ENCODE assay signal across 23 cellular contexts in genomic region chr12:71744522-71745300, GRCh38. TPM values are rescaled to one million over a fixed set of nuclear protein-coding genes. Genes with fewer than 3 reads are reported as not detected.
DNase-seq lines count a peak whose midpoint lies in the region; ATAC-seq, FAIRE-seq and TF ChIP-seq lines count a peak whose summit lies in the region.
"Had no signal": no experiment of that assay in that cellular context is flagged by ENCODE, and none has a peak within 500 bp of the region (broad histone marks: within the 10 kb centered on the region; RNA-seq: fewer than 3 reads in every experiment).

No MANE protein-coding gene starts in this region.

- no peaks in the 10 kb centered on the region for H3K36me3 Mint-ChIP-seq in astrocyte (ENCODE audit: low read depth, unreplicated experiment)
- H3K36me3 Mint-ChIP-seq: CD4-positive, alpha-beta memory T cell had no signal

- in situ Hi-C loops in GM23248 (cut with MboI): loop anchor here (25.0 kb wide), 1 partner anchor 332 kb away; no protein-coding TSS in a partner anchor

- CTCF ChIA-PET in PC-9 (lab: Charles Lee): no interaction called here

- H3K27ac ChIP-seq in GM23248 (no peak overlapping the region), astrocyte (ENCODE audit: low read depth, low read length) (no peak overlapping the region), smooth muscle cell (ENCODE audit: low read depth) (no peak overlapping the region), foreskin keratinocyte (no peak overlapping the region), PC-9 (no peak overlapping the region), right lobe of liver (no peak overlapping the region)
- H3K27ac ChIP-seq: A549 had no signal

- H3F3A ChIP-seq in GM23248 (ENCODE audit: insufficient read depth) (no peaks in the 10 kb centered on the region), smooth muscle cell (ENCODE audit: low read depth) (no peaks in the 10 kb centered on the region), PC-9 (ENCODE audit: insufficient read depth, low read depth) (no peaks in the 10 kb centered on the region)

- DNase-seq in GM23248 (no peak), astrocyte (ENCODE audit: low read depth) (no peak), erythroblast (lab: John Stamatoyannopoulos, UW) (peak; percentile 31 to 34), smooth muscle cell (lab: John Stamatoyannopoulos, UW; ENCODE audit: unreplicated experiment) (no peak), foreskin keratinocyte (no peak), PC-9 (no peak), right lobe of liver (no peak)
- DNase-seq: 8988T; ACHN; AML-193; C1 segment of cervical spinal cord; Calu3; CD4-positive, alpha-beta memory T cell; COR-L47; DMS53; DMS79 treated with DMSO at 0.1 percent for 48 hours; GF-D8; H7; HCEC 1CT had no signal

- no peaks in the 10 kb centered on the region for H3K79me2 ChIP-seq in GM23248 (ENCODE audit: insufficient read depth)
- no peaks in the 10 kb centered on the region for H3K79me2 ChIP-seq in astrocyte (ENCODE audit: insufficient read depth, low read length)
- H3K79me2 ChIP-seq in smooth muscle cell (ENCODE audit: low read depth): no peaks in the 10 kb centered on the region
- no peaks in the 10 kb centered on the region for H3K79me2 ChIP-seq in PC-9 (ENCODE audit: low read depth)

- no TSS peak for BruUV-seq in PC-9 (replicated peaks; lab: Mats Ljungman, UMichigan)

- H3K27me3 ChIP-seq in GM23248 (replicated peaks; ENCODE audit: insufficient read depth) (no peaks in the 10 kb centered on the region), astrocyte (ENCODE audit: insufficient read depth, low read length) (peaks cover 14% of the 10 kb centered on the region), smooth muscle cell (ENCODE audit: low read depth) (peaks cover 10% of the 10 kb centered on the region), foreskin keratinocyte (peaks cover 19% of the 10 kb centered on the region), PC-9 (ENCODE audit: insufficient read depth, low read depth) (peaks cover 2% of the 10 kb centered on the region; the same call in 1 of the 2 replicates), right lobe of liver (no peaks in the 10 kb centered on the region)

- no peak overlapping the region for H3K27ac Mint-ChIP-seq in astrocyte (ENCODE audit: unreplicated experiment)

- WGBS in GM23248 (ENCODE audit: low coverage in 1 of 2, low lambda C conversion rate in 2 of 2, missing lambda C conversion rate in 2 of 2), 2 experiments: 93 to 94% methylated on average over 5 of the region's 5 CpGs
- WGBS in smooth muscle cell (ENCODE audit: low lambda C conversion rate): 94% methylated on average over 5 of the region's 5 CpGs
- WGBS in right lobe of liver (ENCODE audit: insufficient coverage, low coverage, low lambda C conversion rate, missing lambda C conversion rate): 88% methylated on average over 4 of the region's 5 CpGs

- H2AFZ ChIP-seq in GM23248 (0 out of 2 replicates have a peak overlapping the region, but pooled peaks have one; percentile 32), astrocyte (ENCODE audit: low read depth, low read length) (no peak overlapping the region), smooth muscle cell (ENCODE audit: low read depth) (peak overlapping the region; percentile 63), PC-9 (no peak overlapping the region)

- peaks cover 3% of the 10 kb centered on the region for H3K4me1 Mint-ChIP-seq in astrocyte (ENCODE audit: low read depth, unreplicated experiment)
- H3K4me1 Mint-ChIP-seq: CD4-positive, alpha-beta memory T cell had no signal

- intact Hi-C loops in PC-9 (cut with micrococcal nuclease; ENCODE audit: unreplicated experiment): loop anchor here (5.0 to 10.0 kb wide), 4 partner anchors 107 to 530 kb away; no protein-coding TSS in a partner anchor
- intact Hi-C loops in right lobe of liver (cut with DNase I): no loop called here

- H3K9me3 ChIP-seq in GM23248 (ENCODE audit: low read depth): no peaks in the 10 kb centered on the region
- no peaks in the 10 kb centered on the region for H3K9me3 ChIP-seq in astrocyte (ENCODE audit: insufficient read depth, low read depth, low read length)
- H3K9me3 ChIP-seq in smooth muscle cell (replicated peaks; ENCODE audit: low read depth): no peaks in the 10 kb centered on the region
- no peaks in the 10 kb centered on the region for H3K9me3 ChIP-seq in PC-9 (ENCODE audit: insufficient read depth, low read depth)
- no peaks in the 10 kb centered on the region for H3K9me3 ChIP-seq in right lobe of liver
- H3K9me3 ChIP-seq: A549 had no signal

- TF ChIP-seq CTCF in astrocyte (IDR thresholded peaks at IDR 0.05; ENCODE audit: insufficient read depth, low read depth, low read length) (no peak), smooth muscle cell (IDR thresholded peaks at IDR 0.05; ENCODE audit: borderline replicate concordance, insufficient read depth, poor library complexity, severe bottlenecking) (no peak), foreskin keratinocyte (conservative IDR thresholded peaks at IDR 0.05) (no peak), PC-9 (conservative IDR thresholded peaks at IDR 0.05) (no peak), right lobe of liver (IDR thresholded peaks at IDR 0.05) (no peak)

- ATAC-seq in foreskin keratinocyte: no peak
- ATAC-seq in right lobe of liver: no peak
- ATAC-seq: A549 had no signal

- H4K20me1 ChIP-seq in GM23248 (ENCODE audit: insufficient read depth) (no peaks in the 10 kb centered on the region), astrocyte (ENCODE audit: insufficient read depth, low read length) (no peaks in the 10 kb centered on the region), smooth muscle cell (ENCODE audit: low read depth) (no peaks in the 10 kb centered on the region), PC-9 (ENCODE audit: insufficient read depth) (no peaks in the 10 kb centered on the region)

- H3K9ac ChIP-seq in GM23248 (no peak overlapping the region), astrocyte (ENCODE audit: low read length) (no peak overlapping the region), smooth muscle cell (ENCODE audit: low read depth) (no peak overlapping the region)

- H3K9me2 ChIP-seq in GM23248 (ENCODE audit: insufficient read depth) (no peaks in the 10 kb centered on the region), PC-9 (ENCODE audit: insufficient read depth) (no peaks in the 10 kb centered on the region)

- FAIRE-seq in astrocyte (lab: Jason Lieb, UNC): no peak
- FAIRE-seq: A549, GM12891, GM18507, H1 had no signal

- peak overlapping the region; percentile 18 for H3K4me3 Mint-ChIP-seq in astrocyte (ENCODE audit: unreplicated experiment)
- H3K4me3 Mint-ChIP-seq: CD4-positive, alpha-beta memory T cell had no signal

- POLR2A ChIA-PET in PC-9 (lab: Charles Lee; ENCODE audit: unreplicated experiment): no interaction called here

- no peaks in the 10 kb centered on the region for H3K4me1 ChIP-seq in GM23248 (ENCODE audit: insufficient read depth)
- no peaks in the 10 kb centered on the region for H3K4me1 ChIP-seq in astrocyte (ENCODE audit: insufficient read depth, low read length)
- no peaks in the 10 kb centered on the region for H3K4me1 ChIP-seq in smooth muscle cell (ENCODE audit: low read depth)
- no peaks in the 10 kb centered on the region for H3K4me1 ChIP-seq in foreskin keratinocyte
- H3K4me1 ChIP-seq in PC-9 (replicated peaks; ENCODE audit: insufficient read depth): no peaks in the 10 kb centered on the region
- H3K4me1 ChIP-seq in right lobe of liver: no peaks in the 10 kb centered on the region
- H3K4me1 ChIP-seq: A549 had no signal

- no peaks in the 10 kb centered on the region for H3K36me3 ChIP-seq in GM23248 (ENCODE audit: low read depth)
- H3K36me3 ChIP-seq in astrocyte (ENCODE audit: insufficient read depth, low read length): no peaks in the 10 kb centered on the region
- H3K36me3 ChIP-seq in smooth muscle cell (ENCODE audit: low read depth): no peaks in the 10 kb centered on the region
- H3K36me3 ChIP-seq in PC-9 (ENCODE audit: low read depth): no peaks in the 10 kb centered on the region
- no peaks in the 10 kb centered on the region for H3K36me3 ChIP-seq in right lobe of liver

- TF ChIP-seq POLR2A in erythroblast (IDR thresholded peaks at IDR 0.05; ENCODE audit: low read length) (no peak), right lobe of liver (IDR thresholded peaks at IDR 0.05) (no peak)

- peaks cover 2% of the 10 kb centered on the region for H3K27me3 Mint-ChIP-seq in astrocyte (ENCODE audit: low read depth, unreplicated experiment)

- H3K9me3 Mint-ChIP-seq in astrocyte (ENCODE audit: unreplicated experiment): no peaks in the 10 kb centered on the region

- H3K4me3 ChIP-seq in GM23248 (no peak overlapping the region), astrocyte (ENCODE audit: insufficient read depth, low read depth, low read length) (no peak overlapping the region), smooth muscle cell (no peak overlapping the region), PC-9 (no peak overlapping the region), right lobe of liver (no peak overlapping the region)
- H3K4me3 ChIP-seq: A549 had no signal

- H3K4me2 ChIP-seq in GM23248 (ENCODE audit: unreplicated experiment): no peak overlapping the region
- no peak overlapping the region for H3K4me2 ChIP-seq in astrocyte (ENCODE audit: low read length)
- H3K4me2 ChIP-seq in smooth muscle cell: no peak overlapping the region
- no peak overlapping the region for H3K4me2 ChIP-seq in PC-9
- H3K4me2 ChIP-seq: A549 had no signal

RNA-seq across cellular contexts. Expression of gene RAB21, which starts 10.0 kb away (rescaled TPM):
- 26.6 and 48.1 TPM in 2 replicates for total RNA-seq in GM23248 (2014; rRNA removed; shearing (Covaris generic))
- polyA plus RNA-seq in GM23248 (2016; fragmentation: Nextera tagmentation; extraction: Ambion mirVana): 38.8 and 42.8 TPM in 2 replicates
- total RNA-seq in astrocyte: 87.6 and 88.5 TPM in 2 replicates
- 7.2 and 25.1 TPM in 2 replicates for total RNA-seq in smooth muscle cell
- 49.3 and 53.0 TPM in 2 replicates for polyA plus RNA-seq in smooth muscle cell
- 44.1 and 49.7 TPM in 2 replicates for total RNA-seq in foreskin keratinocyte
- 12.9 and 18.1 TPM in 2 replicates for polyA plus RNA-seq in foreskin keratinocyte
- total RNA-seq in PC-9 (2021): 37.6 and 47.2 TPM in 2 replicates
- total RNA-seq in right lobe of liver: 10 to 100 TPM; 23.0 to 45.2 (median 31.3) TPM

RNA-seq across cellular contexts. Expression of gene TMEM19, which starts 58.8 kb away (rescaled TPM):
- 25.8 and 40.5 TPM in 2 replicates for total RNA-seq in GM23248 (2014; rRNA removed; shearing (Covaris generic))
- polyA plus RNA-seq in GM23248 (2016; fragmentation: Nextera tagmentation; extraction: Ambion mirVana) (16.0 and 18.2 TPM in 2 replicates), smooth muscle cell (7.1 and 8.3 TPM in 2 replicates), foreskin keratinocyte (6.5 and 9.5 TPM in 2 replicates)
- total RNA-seq in astrocyte (22.6 and 25.8 TPM in 2 replicates), smooth muscle cell (11.8 and 19.6 TPM in 2 replicates), foreskin keratinocyte (17.3 and 18.6 TPM in 2 replicates), PC-9 (2021) (17.3 and 39.5 TPM in 2 replicates), right lobe of liver (10 to 100 TPM; 11.2 to 18.9 (median 15.7) TPM)

Comparison
In these comparisons a context has a peak if more than half of its experiments do, and no peak if none do; other contexts are left out.
1. DNase-seq: peak in erythroblast (2 of 2); none in GM23248 (single experiment), astrocyte (single experiment), smooth muscle cell (single experiment), foreskin keratinocyte (0 of 2), PC-9 (0 of 2) and right lobe of liver (0 of 3).
2. H2AFZ ChIP-seq: peak in GM23248 (single experiment) and smooth muscle cell (single experiment); none in astrocyte (single experiment) and PC-9 (single experiment).